ENCODE assay signal across 22 cellular contexts in the genomic region with DNA sequence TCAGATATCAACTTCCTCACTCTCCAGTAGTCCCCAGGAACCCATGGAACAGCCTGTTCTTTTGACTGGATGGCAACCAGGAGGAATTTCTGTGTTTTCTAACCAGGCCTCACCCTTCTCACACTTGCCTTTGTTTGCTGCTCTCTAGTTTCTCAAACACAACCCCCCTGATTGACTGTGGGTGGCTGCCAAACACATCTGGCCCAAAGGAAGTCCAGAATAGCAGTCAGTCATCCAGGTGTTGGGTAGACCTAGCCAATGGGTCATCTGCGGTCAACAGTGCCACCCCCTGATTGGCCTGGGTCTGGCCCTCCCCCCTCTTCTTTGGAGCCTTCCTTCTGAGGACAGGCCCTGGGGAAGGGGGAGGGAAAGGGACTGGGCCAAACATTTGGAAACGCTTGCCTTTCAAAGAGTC. TPM values are rescaled to one million over a fixed set of nuclear protein-coding genes. Genes with fewer than 3 reads are reported as not detected.
"Had no signal": no experiment of that assay in that cellular context is flagged by ENCODE, and none has a peak within 500 bp of the region (broad histone marks: within the 10 kb centered on the region; RNA-seq: fewer than 3 reads in every experiment).

No MANE protein-coding gene starts in this region.

- ATAC-seq: mucosa of descending colon had no signal

- H3K9me3 ChIP-seq: mucosa of descending colon had no signal

- H3K27ac ChIP-seq: cardiac muscle cell, spleen had no signal

- H3K36me3 ChIP-seq: cardiac muscle cell, spleen had no signal

- DNase-seq: activated B cell treated with CpG ODN at 0.5 μM for 24 hours; activated CD4-positive, alpha-beta T cell treated with anti-CD3 and anti-CD28 coated beads for 4 hours; activated CD4-positive, alpha-beta T cell treated with anti-CD3 and anti-CD28 coated beads, Interleukin-2, amount 50 U/mL, for 48 hours; activated effector memory CD4-positive, alpha-beta T cell treated with Interleukin-2 at 50 U/mL for 16 hours; activated naive CD4-positive, alpha-beta T cell treated with anti-CD3 and anti-CD28 coated beads for 36 hours; activated naive CD8-positive, alpha-beta T cell treated with anti-CD3 and anti-CD28 coated beads, Interleukin-2, amount 10 ng/mL, durations not matched to agents 7 days and 5 days; activated T-cell treated with anti-CD3 and anti-CD28 coated beads, Interleukin-2, amount 50 U/mL, for 48 hours; amygdala; effector CD8-positive, alpha-beta T cell; erythroblast; foreskin melanocyte; hippocampal formation; mesenchymal stem cell; mucosa of descending colon; nephron progenitor cell; posterior cingulate gyrus; spleen; stimulated activated CD4-positive, alpha-beta T cell treated with anti-CD3 and anti-CD28 coated beads, Interleukin-4, amount 100 ng/mL, for 24 hours; stimulated activated naive CD4-positive, alpha-beta T cell treated with Interleukin-2 at 50 U/mL for 16 hours; T-helper 9 cell had no signal

- H3K4me3 ChIP-seq: cardiac muscle cell, mucosa of descending colon, spleen had no signal

- H3K4me1 ChIP-seq: spleen had no signal

RNA-seq across cellular contexts. Expression of a gene that starts 53.7 kb away (rescaled TPM):
- total RNA-seq: activated B cell treated with CpG ODN at 0.5 μM for 24 hours; activated naive CD4-positive, alpha-beta T cell treated with anti-CD3 and anti-CD28 coated beads for 36 hours; activated naive CD8-positive, alpha-beta T cell treated with anti-CD3 and anti-CD28 coated beads, Interleukin-2, amount 10 ng/mL, durations not matched to agents 7 days and 5 days; T-helper 1 cell treated with Interleukin-12 subunit alpha and Interleukin-12 subunit beta and Interleukin-4 antibody, amounts not matched to agents 30 ng/mL and 1 ng/mL, for 36 hours had no signal
